In the genomic region with DNA sequence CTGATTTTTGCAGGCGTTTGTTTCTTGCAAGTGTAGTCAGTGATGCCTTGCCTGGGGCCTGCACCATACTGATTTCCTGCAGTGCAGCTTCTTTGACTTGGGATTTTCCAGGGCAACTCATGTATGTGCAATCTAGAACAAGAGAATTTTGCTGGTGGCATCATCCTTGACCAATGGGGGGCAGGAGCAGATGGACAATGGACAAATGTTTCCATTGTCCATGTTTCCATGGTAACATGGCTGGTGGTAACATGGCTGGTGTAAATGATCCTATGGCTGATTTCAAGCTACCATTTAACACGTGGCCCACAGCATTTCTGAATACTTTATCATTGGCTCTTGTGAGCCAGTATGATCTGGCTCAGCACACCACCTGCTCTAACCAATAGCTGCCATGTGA, we compare ENCODE assay signal across 14 cellular contexts.
A peak's percentile ranks its signal among the peaks of the same experiment; 100 is the strongest.
DNase-seq lines count a peak whose midpoint lies in the region; ATAC-seq and TF ChIP-seq lines count a peak whose summit lies in the region.
"Had no signal": no experiment of that assay in that cellular context is flagged by ENCODE, and none has a peak within 500 bp of the region (broad histone marks: within the 10 kb centered on the region; RNA-seq: fewer than 3 reads in every experiment).

No MANE protein-coding gene starts in this region.

- peak; percentile 22 for DNase-seq in NCI-H82 (lab: John Stamatoyannopoulos, UW)
- DNase-seq in NCI-H82 treated with DMSO at 0.1 percent for 48 hours (lab: John Stamatoyannopoulos, UW; ENCODE audit: unreplicated experiment): no peak
- DNase-seq in SK-MEL-5 (ENCODE audit: low read depth, low spot score): peak; percentile 85
- peak in 35 of 42 donors; percentile 11 to 86 (median 52) for DNase-seq in head of caudate nucleus
- peak in 36 of 49 donors; percentile 5 to 74 (median 31) for DNase-seq in substantia nigra (lab: John Stamatoyannopoulos, UW)
- no peak for DNase-seq in osteoblast (ENCODE audit: insufficient read length, low spot score, missing footprints)
- no peak for DNase-seq in CD4-positive, alpha-beta memory T cell
- DNase-seq: activated CD4-positive, alpha-beta T cell treated with anti-CD3 and anti-CD28 coated beads, Interleukin-2, amount 50 U/mL, for 1 hour; OCI-M1; T-helper 17 cell; tibial artery had no signal

- CTCF ChIA-PET in CD4-positive, alpha-beta memory T cell (lab: Charles Lee; ENCODE audit: partially characterized antibody): no interaction called here

- H3K79me2 ChIP-seq in osteoblast (ENCODE audit: insufficient read depth, low read length): no peaks in the 10 kb centered on the region

- no peak for TF ChIP-seq CTCF in osteoblast (IDR thresholded peaks at IDR 0.05; ENCODE audit: extremely low read depth, low read depth, low read length)

- POLR2A ChIA-PET in CD4-positive, alpha-beta memory T cell (lab: Charles Lee; ENCODE audit: partially characterized antibody): no interaction called here

- H3K36me3 ChIP-seq in osteoblast (ENCODE audit: insufficient read depth, low read length): no peaks in the 10 kb centered on the region
- no peaks in the 10 kb centered on the region for H3K36me3 ChIP-seq in CD4-positive, alpha-beta memory T cell (ENCODE audit: insufficient read depth, low read length)
- H3K36me3 ChIP-seq: tibial artery had no signal

- ATAC-seq in HG03521 (IDR thresholded peaks at IDR 0.05; ENCODE audit: unreplicated experiment): no peak
- ATAC-seq: activated T-helper 17 cell treated with anti-CD3 and anti-CD28 coated beads, Interleukin-2, amount 50 U/mL, for 72 hours; T-helper 17 cell had no signal

- no peak overlapping the region for H2AFZ ChIP-seq in osteoblast (ENCODE audit: low read length)

- intact Hi-C loops in head of caudate nucleus (cut with DNase I): no loop called here
- intact Hi-C loops in CD4-positive, alpha-beta memory T cell (cut with micrococcal nuclease): no loop called here

- peaks cover 2 to 3% of the 10 kb centered on the region in 2 donors for H3K27me3 Mint-ChIP-seq in CD4-positive, alpha-beta memory T cell

- peaks cover 2% of the 10 kb centered on the region for H3K27me3 ChIP-seq in osteoblast (ENCODE audit: insufficient read depth, low read length)
- H3K27me3 ChIP-seq in CD4-positive, alpha-beta memory T cell (ENCODE audit: insufficient read depth, low read length): no peaks in the 10 kb centered on the region
- H3K27me3 ChIP-seq: tibial artery had no signal

- H4K20me1 ChIP-seq in osteoblast (ENCODE audit: insufficient read depth, low read length): no peaks in the 10 kb centered on the region

- H3K4me1 ChIP-seq in osteoblast (ENCODE audit: insufficient read depth, low read length): peaks cover 3% of the 10 kb centered on the region
- no peaks in the 10 kb centered on the region for H3K4me1 ChIP-seq in CD4-positive, alpha-beta memory T cell (ENCODE audit: insufficient read depth, low read length)
- H3K4me1 ChIP-seq: tibial artery had no signal

- no peak overlapping the region for H3K27ac Mint-ChIP-seq in CD4-positive, alpha-beta memory T cell
- H3K27ac Mint-ChIP-seq: activated T-helper 17 cell treated with anti-CD3 and anti-CD28 coated beads, Interleukin-2, amount 50 U/mL, for 72 hours; T-helper 17 cell had no signal

- no peak overlapping the region for H3K4me3 Mint-ChIP-seq in CD4-positive, alpha-beta memory T cell
- H3K4me3 Mint-ChIP-seq: activated T-helper 17 cell treated with anti-CD3 and anti-CD28 coated beads, Interleukin-2, amount 50 U/mL, for 72 hours; T-helper 17 cell had no signal

- H3K9me3 ChIP-seq in osteoblast (ENCODE audit: low read depth, low read length): no peaks in the 10 kb centered on the region
- H3K9me3 ChIP-seq in CD4-positive, alpha-beta memory T cell (ENCODE audit: control insufficient read depth in 1 of 2, low read length in 2 of 2): no peaks in the 10 kb centered on the region
- H3K9me3 ChIP-seq: tibial artery had no signal

- no peak overlapping the region for H3K4me3 ChIP-seq in osteoblast (ENCODE audit: insufficient read depth, low read length)
- no peak overlapping the region for H3K4me3 ChIP-seq in CD4-positive, alpha-beta memory T cell (ENCODE audit: low read length in 2 of 2)
- H3K4me3 ChIP-seq: lung, tibial artery had no signal

- no peaks in the 10 kb centered on the region for H3K9me3 Mint-ChIP-seq in CD4-positive, alpha-beta memory T cell
- H3K9me3 Mint-ChIP-seq: activated T-helper 17 cell treated with anti-CD3 and anti-CD28 coated beads, Interleukin-2, amount 50 U/mL, for 72 hours had no signal

- H3K4me2 ChIP-seq in osteoblast (ENCODE audit: insufficient read depth, low read length): no peak overlapping the region

- H3K36me3 Mint-ChIP-seq in CD4-positive, alpha-beta memory T cell: no peaks in the 10 kb centered on the region

- H3K4me1 Mint-ChIP-seq in CD4-positive, alpha-beta memory T cell: no peaks in the 10 kb centered on the region
- H3K4me1 Mint-ChIP-seq: activated T-helper 17 cell treated with anti-CD3 and anti-CD28 coated beads, Interleukin-2, amount 50 U/mL, for 72 hours; T-helper 17 cell had no signal

- in situ Hi-C loops in SK-MEL-5 (cut with HindIII; ENCODE audit: low pct_unique_long_range_greater_than_20kb, low sequenced_read_pairs): no loop called here

- H3K27ac ChIP-seq in substantia nigra (ENCODE audit: low read depth, low read length, poor library complexity, severe bottlenecking) (peak overlapping the region; percentile 82), osteoblast (ENCODE audit: low read depth, low read length) (no peak overlapping the region)
- H3K27ac ChIP-seq in CD4-positive, alpha-beta memory T cell (ENCODE audit: low read depth, low read length): no peak overlapping the region
- H3K27ac ChIP-seq: tibial artery had no signal

Comparison
In these comparisons a context has a peak if more than half of its experiments do, and no peak if none do; other contexts are left out.
1. DNase-seq: peak in NCI-H82 (single experiment), SK-MEL-5 (single experiment), head of caudate nucleus (35 of 42) and substantia nigra (36 of 49); none in NCI-H82 treated with DMSO at 0.1 percent for 48 hours (single experiment), osteoblast (single experiment) and CD4-positive, alpha-beta memory T cell (0 of 5).